22 cellular contexts compared by ENCODE assay signal in genomic region chr17:6669479-6670212, GRCh38. TPM values are rescaled to one million over a fixed set of nuclear protein-coding genes. Genes with fewer than 3 reads are reported as not detected.
DNase-seq lines count a peak whose midpoint lies in the region; ATAC-seq and TF ChIP-seq lines count a peak whose summit lies in the region.
"Had no signal": no experiment of that assay in that cellular context is flagged by ENCODE, and none has a peak within 500 bp of the region (broad histone marks: within the 10 kb centered on the region; RNA-seq: fewer than 3 reads in every experiment).

No MANE protein-coding gene starts in this region.

- POLR2A ChIA-PET in activated CD8-positive, alpha-beta T cell treated with anti-CD3 and anti-CD28 coated beads, Interleukin-2, amount 10 ng/mL, durations not matched to agents 7 days and 5 days (lab: Charles Lee), result no interaction called here

- H3K27ac Mint-ChIP-seq in activated CD8-positive, alpha-beta T cell treated with anti-CD3 and anti-CD28 coated beads, Interleukin-2, amount 10 ng/mL, durations not matched to agents 7 days and 5 days, result no peak overlapping the region
- H3K27ac Mint-ChIP-seq in type B pancreatic cell, result peak overlapping the region; percentile 31
- H3K27ac Mint-ChIP-seq: stimulated activated naive B cell treated with anti-CD40 and anti-IgM and Interleukin-4, amounts not matched to agents 10 μg/mL and 1 μg/mL and 100 μg/mL, for 72 hours; WTC11 had no signal

- peak; percentile 42 for ATAC-seq in activated CD8-positive, alpha-beta T cell treated with anti-CD3 and anti-CD28 coated beads, Interleukin-2, amount 10 ng/mL, durations not matched to agents 7 days and 5 days
- ATAC-seq: left lung; stimulated activated naive B cell treated with anti-CD40 and anti-IgM and Interleukin-4, amounts not matched to agents 10 μg/mL and 1 μg/mL and 100 μg/mL, for 72 hours; WTC11 had no signal

- CTCF ChIA-PET in activated CD8-positive, alpha-beta T cell treated with anti-CD3 and anti-CD28 coated beads, Interleukin-2, amount 10 ng/mL, durations not matched to agents 7 days and 5 days (lab: Charles Lee), result interaction anchor here (1.1 kb wide), 1 partner anchor 86 kb away, joined by 3 read pairs; the partner anchor contains the start of gene XAF1

- peaks cover 14% of the 10 kb centered on the region for H3K27me3 Mint-ChIP-seq in activated CD8-positive, alpha-beta T cell treated with anti-CD3 and anti-CD28 coated beads, Interleukin-2, amount 10 ng/mL, durations not matched to agents 7 days and 5 days (ENCODE audit: low read depth)
- H3K27me3 Mint-ChIP-seq in type B pancreatic cell, result peaks cover 26% of the 10 kb centered on the region
- H3K27me3 Mint-ChIP-seq: stimulated activated naive B cell treated with anti-CD40 and anti-IgM and Interleukin-4, amounts not matched to agents 10 μg/mL and 1 μg/mL and 100 μg/mL, for 72 hours had no signal

- TF ChIP-seq CTCF in type B pancreatic cell (conservative IDR thresholded peaks at IDR 0.05), result no peak

- no peaks in the 10 kb centered on the region for H3K9me3 Mint-ChIP-seq in activated CD8-positive, alpha-beta T cell treated with anti-CD3 and anti-CD28 coated beads, Interleukin-2, amount 10 ng/mL, durations not matched to agents 7 days and 5 days (ENCODE audit: insufficient read depth)
- no peaks in the 10 kb centered on the region for H3K9me3 Mint-ChIP-seq in type B pancreatic cell
- H3K9me3 Mint-ChIP-seq: stimulated activated naive B cell treated with anti-CD40 and anti-IgM and Interleukin-4, amounts not matched to agents 10 μg/mL and 1 μg/mL and 100 μg/mL, for 72 hours; WTC11 had no signal

- peaks cover 3% of the 10 kb centered on the region for H3K4me1 Mint-ChIP-seq in activated CD8-positive, alpha-beta T cell treated with anti-CD3 and anti-CD28 coated beads, Interleukin-2, amount 10 ng/mL, durations not matched to agents 7 days and 5 days (ENCODE audit: low read depth)
- no peaks in the 10 kb centered on the region for H3K4me1 Mint-ChIP-seq in type B pancreatic cell (ENCODE audit: unreplicated experiment)

- no peaks in the 10 kb centered on the region for H3K36me3 Mint-ChIP-seq in activated CD8-positive, alpha-beta T cell treated with anti-CD3 and anti-CD28 coated beads, Interleukin-2, amount 10 ng/mL, durations not matched to agents 7 days and 5 days (ENCODE audit: low read depth)
- no peaks in the 10 kb centered on the region for H3K36me3 Mint-ChIP-seq in type B pancreatic cell
- H3K36me3 Mint-ChIP-seq: WTC11 had no signal

- DNase-seq in NCI-H748 (lab: John Stamatoyannopoulos, UW; ENCODE audit: unreplicated experiment), result peak; percentile 16
- no peak for DNase-seq in NCI-H748 treated with DMSO at 0.1 percent for 48 hours (lab: John Stamatoyannopoulos, UW)
- no peak for DNase-seq in activated CD8-positive, alpha-beta T cell treated with anti-CD3 and anti-CD28 coated beads, Interleukin-2, amount 10 ng/mL, durations not matched to agents 7 days and 5 days
- peak; percentile 87 for DNase-seq in islet precursor cell
- DNase-seq in type B pancreatic cell (ENCODE audit: extremely low spot score, unreplicated experiment), result no peak
- no peak for DNase-seq in GDM1 (lab: John Stamatoyannopoulos, UW)
- no peak for DNase-seq in NCI-H524 treated with DMSO at 0.1 percent for 48 hours (lab: John Stamatoyannopoulos, UW)
- DNase-seq in NCI-H1048 (lab: John Stamatoyannopoulos, UW), result no peak
- DNase-seq: activated CD4-positive, alpha-beta T cell treated with anti-CD3 and anti-CD28 coated beads, Interleukin-2, amount 50 U/mL, for 4 hours; activated gamma-delta T cell treated with Interleukin-2 at 50 U/mL for 16 hours; amniotic stem cell; DMS79; GM23248; left lung; NCI-H1105 treated with DMSO at 0.1 percent for 48 hours; NCI-H2107; NCI-H510A; stimulated activated CD4-positive, alpha-beta T cell treated with anti-CD3 and anti-CD28 coated beads, Interleukin-1b, Interleukin-23, amount 100 ng/mL, for 48 hours; stimulated activated naive B cell treated with anti-CD40 and anti-IgM and Interleukin-4, amounts not matched to agents 10 μg/mL and 1 μg/mL and 100 μg/mL, for 72 hours; T1000; testis had no signal

- no peak overlapping the region for H3K4me3 Mint-ChIP-seq in activated CD8-positive, alpha-beta T cell treated with anti-CD3 and anti-CD28 coated beads, Interleukin-2, amount 10 ng/mL, durations not matched to agents 7 days and 5 days
- H3K4me3 Mint-ChIP-seq in type B pancreatic cell, result no peak overlapping the region
- H3K4me3 Mint-ChIP-seq: stimulated activated naive B cell treated with anti-CD40 and anti-IgM and Interleukin-4, amounts not matched to agents 10 μg/mL and 1 μg/mL and 100 μg/mL, for 72 hours; WTC11 had no signal

RNA-seq across cellular contexts. Expression of gene C17orf100, which starts 18.1 kb away (rescaled TPM):
- 1 to 10 TPM in 1 of 2 experiments, under 1 TPM in 1; 0.92 to 1.5 TPM for total RNA-seq in activated CD8-positive, alpha-beta T cell treated with anti-CD3 and anti-CD28 coated beads, Interleukin-2, amount 10 ng/mL, durations not matched to agents 7 days and 5 days
- 3.9 and 4.3 TPM in 2 replicates for total RNA-seq in type B pancreatic cell (ENCODE audit: low replicate concordance)

RNA-seq across cellular contexts. Expression of gene MED31, which starts 18.2 kb away (rescaled TPM):
- total RNA-seq in activated CD8-positive, alpha-beta T cell treated with anti-CD3 and anti-CD28 coated beads, Interleukin-2, amount 10 ng/mL, durations not matched to agents 7 days and 5 days, result 10 to 100 TPM; 16.9 to 20.2 TPM
- total RNA-seq in type B pancreatic cell (ENCODE audit: low replicate concordance), result 17.6 and 25.3 TPM in 2 replicates

RNA-seq across cellular contexts. Expression of gene TXNDC17, which starts 28.8 kb away (rescaled TPM):
- total RNA-seq in activated CD8-positive, alpha-beta T cell treated with anti-CD3 and anti-CD28 coated beads, Interleukin-2, amount 10 ng/mL, durations not matched to agents 7 days and 5 days, result 10 to 100 TPM; 81.8 to 94.7 TPM
- 83.2 and 90.6 TPM in 2 replicates for total RNA-seq in type B pancreatic cell (ENCODE audit: low replicate concordance)

RNA-seq across cellular contexts. Expression of gene KIAA0753, which starts 29.1 kb away (rescaled TPM):
- total RNA-seq in activated CD8-positive, alpha-beta T cell treated with anti-CD3 and anti-CD28 coated beads, Interleukin-2, amount 10 ng/mL, durations not matched to agents 7 days and 5 days, result 10 to 100 TPM; 14.0 to 19.5 TPM
- total RNA-seq in type B pancreatic cell (ENCODE audit: low replicate concordance), result 26.4 and 33.7 TPM in 2 replicates

RNA-seq across cellular contexts. Expression of gene SLC13A5, which starts 43.5 kb away (rescaled TPM):
- not detected for total RNA-seq in activated CD8-positive, alpha-beta T cell treated with anti-CD3 and anti-CD28 coated beads, Interleukin-2, amount 10 ng/mL, durations not matched to agents 7 days and 5 days
- 2.2 and 2.9 TPM in 2 replicates for total RNA-seq in type B pancreatic cell (ENCODE audit: low replicate concordance)
- total RNA-seq: GM23248 had no signal

Comparison
In these comparisons a context has a peak if more than half of its experiments do, and no peak if none do; other contexts are left out.
1. DNase-seq: peak in NCI-H748 (single experiment) and islet precursor cell (single experiment); none in NCI-H748 treated with DMSO at 0.1 percent for 48 hours (single experiment), activated CD8-positive, alpha-beta T cell treated with anti-CD3 and anti-CD28 coated beads, Interleukin-2, amount 10 ng/mL, durations not matched to agents 7 days and 5 days (single experiment), type B pancreatic cell (single experiment), GDM1 (single experiment), NCI-H524 treated with DMSO at 0.1 percent for 48 hours (single experiment) and NCI-H1048 (single experiment).